ENCODE assay signal across 19 cellular contexts in the genomic region with DNA sequence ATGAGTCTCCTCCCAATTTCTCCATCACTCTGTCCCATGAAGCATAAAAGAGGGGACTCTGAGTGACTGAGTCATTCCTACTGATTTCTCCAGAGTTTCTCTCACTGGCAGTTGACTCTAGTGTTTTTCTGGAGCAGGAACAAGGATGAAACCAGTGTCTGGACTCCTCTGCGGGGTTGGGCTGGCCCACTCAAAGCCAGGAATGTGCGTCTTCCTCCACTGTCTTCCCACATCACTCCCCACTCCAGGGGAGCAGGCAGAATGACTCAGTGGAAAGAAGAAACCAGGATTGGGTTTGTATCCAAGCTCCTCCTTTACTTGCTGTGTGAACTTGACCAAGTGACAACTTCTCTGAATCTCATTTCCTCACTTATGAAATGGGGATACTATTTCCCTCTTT.
A peak's percentile ranks its signal among the peaks of the same experiment; 100 is the strongest.
DNase-seq lines count a peak whose midpoint lies in the region; ATAC-seq, FAIRE-seq and TF ChIP-seq lines count a peak whose summit lies in the region.
"Had no signal": no experiment of that assay in that cellular context is flagged by ENCODE, and none has a peak within 500 bp of the region (broad histone marks: within the 10 kb centered on the region; RNA-seq: fewer than 3 reads in every experiment).

No MANE protein-coding gene starts in this region.

- TF ChIP-seq CTCF in AG09309 (IDR thresholded peaks at IDR 0.05; ENCODE audit: control insufficient read depth, insufficient read depth, low read depth, low read length, missing control alignments) (no peak), HFFc6 (IDR thresholded peaks at IDR 0.05) (no peak), astrocyte (IDR thresholded peaks at IDR 0.05; ENCODE audit: insufficient read depth, low read depth, low read length) (no peak), foreskin fibroblast (IDR thresholded peaks at IDR 0.05; ENCODE audit: low read depth, low read length) (no peak)

- no peak overlapping the region for H3K9ac ChIP-seq in astrocyte (ENCODE audit: low read length)

- H3K79me2 ChIP-seq in astrocyte (ENCODE audit: insufficient read depth, low read length) = no peaks in the 10 kb centered on the region

- H3K4me1 Mint-ChIP-seq in HFFc6 (ENCODE audit: low read depth) (peaks cover 9% of the 10 kb centered on the region; the same call in 1 of the 2 replicates), astrocyte (ENCODE audit: low read depth, unreplicated experiment) (peaks cover 4% of the 10 kb centered on the region)
- no peaks in the 10 kb centered on the region for H3K4me1 Mint-ChIP-seq in activated T-helper 17 cell treated with anti-CD3 and anti-CD28 coated beads, Interleukin-2, amount 50 U/mL, for 72 hours

- H3K27ac Mint-ChIP-seq in HFFc6 (no peak overlapping the region), astrocyte (ENCODE audit: unreplicated experiment) (peak overlapping the region; percentile 38)
- no peak overlapping the region for H3K27ac Mint-ChIP-seq in activated T-helper 17 cell treated with anti-CD3 and anti-CD28 coated beads, Interleukin-2, amount 50 U/mL, for 72 hours

- no peak overlapping the region for H2AFZ ChIP-seq in astrocyte (ENCODE audit: low read depth, low read length)

- no peak overlapping the region for H3K4me3 ChIP-seq in AG09309 (ENCODE audit: control insufficient read depth, low read depth, low read length)
- H3K4me3 ChIP-seq in astrocyte (ENCODE audit: insufficient read depth, low read depth, low read length) = no peak overlapping the region
- no peak overlapping the region for H3K4me3 ChIP-seq in foreskin fibroblast (ENCODE audit: low read depth in 1 of 2, low read length in 2 of 2)
- H3K4me3 ChIP-seq: SJCRH30 had no signal

- intact Hi-C loops in head of caudate nucleus (cut with DNase I) = no loop called here

- no peak overlapping the region for H3K4me2 ChIP-seq in astrocyte (ENCODE audit: low read length)

- H3K27me3 ChIP-seq in astrocyte (ENCODE audit: insufficient read depth, low read length) = no peaks in the 10 kb centered on the region

- H4K20me1 ChIP-seq in astrocyte (ENCODE audit: insufficient read depth, low read length) = no peaks in the 10 kb centered on the region

- H3K9me3 ChIP-seq in astrocyte (ENCODE audit: insufficient read depth, low read depth, low read length) = no peaks in the 10 kb centered on the region
- H3K9me3 ChIP-seq: Caco-2, SJCRH30 had no signal

- no peaks in the 10 kb centered on the region for H3K36me3 ChIP-seq in astrocyte (ENCODE audit: insufficient read depth, low read length)
- H3K36me3 ChIP-seq: SJCRH30 had no signal

- no peak for ATAC-seq in activated T-helper 17 cell treated with anti-CD3 and anti-CD28 coated beads, Interleukin-2, amount 50 U/mL, for 72 hours (replicated peaks)

- H3K27me3 Mint-ChIP-seq in HFFc6 (ENCODE audit: insufficient read depth) = no peaks in the 10 kb centered on the region; the same call in 1 of the 2 replicates
- H3K27me3 Mint-ChIP-seq in astrocyte (ENCODE audit: low read depth, unreplicated experiment) = peaks cover 7% of the 10 kb centered on the region
- H3K27me3 Mint-ChIP-seq in activated T-helper 17 cell treated with anti-CD3 and anti-CD28 coated beads, Interleukin-2, amount 50 U/mL, for 72 hours = no peaks in the 10 kb centered on the region

- no peaks in the 10 kb centered on the region for H3K9me3 Mint-ChIP-seq in HFFc6
- peaks cover 2% of the 10 kb centered on the region for H3K9me3 Mint-ChIP-seq in astrocyte (ENCODE audit: unreplicated experiment)
- H3K9me3 Mint-ChIP-seq in activated T-helper 17 cell treated with anti-CD3 and anti-CD28 coated beads, Interleukin-2, amount 50 U/mL, for 72 hours = peaks cover 1% of the 10 kb centered on the region

- no peaks in the 10 kb centered on the region for H3K4me1 ChIP-seq in astrocyte (ENCODE audit: insufficient read depth, low read length)
- H3K4me1 ChIP-seq: Caco-2, SJCRH30 had no signal

- DNase-seq in AG09309 (ENCODE audit: low read depth) (peak; percentile 41), HFFc6 (peak; percentile 63), astrocyte (ENCODE audit: low read depth) (peak; percentile 83), foreskin fibroblast (peak; percentile 1 to 10), head of caudate nucleus (no peak), T-helper 2 cell (no peak), ecto neural progenitor cell (ENCODE audit: low spot score) (no peak)
- DNase-seq: AML-193, Caco-2, Karpas-422, NCI-H1105 treated with DMSO at 0.1 percent for 48 hours, NCI-H187, NCI-H446, NCI-H748 treated with DMSO at 0.1 percent for 48 hours, SJCRH30 had no signal

- no peak overlapping the region for H3K4me3 Mint-ChIP-seq in HFFc6
- no peak overlapping the region for H3K4me3 Mint-ChIP-seq in astrocyte (ENCODE audit: unreplicated experiment)
- no peak overlapping the region for H3K4me3 Mint-ChIP-seq in activated T-helper 17 cell treated with anti-CD3 and anti-CD28 coated beads, Interleukin-2, amount 50 U/mL, for 72 hours

- H3K36me3 Mint-ChIP-seq in HFFc6 (ENCODE audit: low read depth) (no peaks in the 10 kb centered on the region), astrocyte (ENCODE audit: low read depth, unreplicated experiment) (no peaks in the 10 kb centered on the region)
- H3K36me3 Mint-ChIP-seq in activated T-helper 17 cell treated with anti-CD3 and anti-CD28 coated beads, Interleukin-2, amount 50 U/mL, for 72 hours (ENCODE audit: low read depth) = no peaks in the 10 kb centered on the region

- H3K27ac ChIP-seq in astrocyte (ENCODE audit: low read depth, low read length) = no peak overlapping the region
- H3K27ac ChIP-seq: SJCRH30 had no signal

- no peak for FAIRE-seq in astrocyte (lab: Jason Lieb, UNC)
- FAIRE-seq: A204.1, GM12891, GM18507 had no signal

Comparison
In these comparisons a context has a peak if more than half of its experiments do, and no peak if none do; other contexts are left out.
1. DNase-seq: peak in AG09309 (single experiment), HFFc6 (single experiment), astrocyte (single experiment) and foreskin fibroblast (2 of 2); none in head of caudate nucleus (0 of 42), T-helper 2 cell (0 of 5) and ecto neural progenitor cell (single experiment).